In the genomic region with DNA sequence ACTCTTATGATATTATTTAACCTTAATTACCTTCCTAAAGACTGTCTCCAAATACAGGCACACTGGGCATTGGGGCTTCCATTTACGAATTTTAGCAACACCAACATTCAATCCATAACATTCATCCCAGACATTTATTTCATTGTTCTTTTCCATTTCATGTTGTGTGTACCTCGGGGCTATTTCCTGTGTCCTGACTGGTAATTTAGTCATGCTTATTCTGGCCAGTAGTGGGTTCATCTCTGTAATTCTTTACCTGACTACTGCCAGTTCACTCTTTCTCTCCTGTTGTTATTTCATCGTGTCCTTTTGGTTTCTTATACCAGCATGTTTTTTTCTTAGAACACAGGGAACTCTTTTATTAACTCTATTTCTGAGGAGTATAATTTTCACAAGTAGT, we compare ENCODE assay signal across 17 cellular contexts.
DNase-seq lines count a peak whose midpoint lies in the region; TF ChIP-seq lines count a peak whose summit lies in the region.
"Had no signal": no experiment of that assay in that cellular context is flagged by ENCODE, and none has a peak within 500 bp of the region (broad histone marks: within the 10 kb centered on the region; RNA-seq: fewer than 3 reads in every experiment).

No MANE protein-coding gene starts in this region.

- H3K27ac ChIP-seq in mammary epithelial cell (ENCODE audit: insufficient read depth, low read depth, low read length): peak overlapping the region; percentile 15
- H3K27ac ChIP-seq: BLaER1, C4-2B had no signal

- intact Hi-C loops in mammary epithelial cell (cut with micrococcal nuclease): no loop called here
- intact Hi-C loops in activated naive CD4-positive, alpha-beta T cell treated with anti-CD3 and anti-CD28 coated beads for 36 hours (cut with micrococcal nuclease): no loop called here

- peak overlapping the region in 1 of 3 experiments; percentile 33 for H3K4me3 ChIP-seq in mammary epithelial cell (replicated peaks in 1 of 3; ENCODE audit: insufficient read depth in 1 of 3, low read depth in 2 of 3, low read length in 3 of 3)
- H3K4me3 ChIP-seq in epithelial cell of proximal tubule (ENCODE audit: low read depth, low read length): no peak overlapping the region
- H3K4me3 ChIP-seq: BLaER1 had no signal

- H3K27ac Mint-ChIP-seq in activated naive CD4-positive, alpha-beta T cell treated with anti-CD3 and anti-CD28 coated beads for 36 hours: no peak overlapping the region
- H3K27ac Mint-ChIP-seq: B cell; CD4-positive, CD25-positive, alpha-beta regulatory T cell; CD8-positive, alpha-beta T cell had no signal

- no peak overlapping the region for H3K9ac ChIP-seq in mammary epithelial cell (ENCODE audit: insufficient read depth, low read length)
- H3K9ac ChIP-seq: BLaER1 had no signal

- in situ Hi-C loops in mammary epithelial cell (cut with MboI; ENCODE audit: low sequenced_read_pairs in 2 of 2): no loop called here

- no peaks in the 10 kb centered on the region for H3K9me3 ChIP-seq in mammary epithelial cell (replicated peaks; ENCODE audit: insufficient read depth, low read length)
- H3K9me3 ChIP-seq: BLaER1, Caco-2 had no signal

- H3K4me1 ChIP-seq in mammary epithelial cell (ENCODE audit: insufficient read depth, low read length): peaks cover 16% of the 10 kb centered on the region
- H3K4me1 ChIP-seq: BLaER1, Caco-2 had no signal

- H3K4me1 Mint-ChIP-seq in activated naive CD4-positive, alpha-beta T cell treated with anti-CD3 and anti-CD28 coated beads for 36 hours (ENCODE audit: low read depth): no peaks in the 10 kb centered on the region
- H3K4me1 Mint-ChIP-seq: B cell; CD4-positive, CD25-positive, alpha-beta regulatory T cell had no signal

- peak overlapping the region; percentile 59 for H2AFZ ChIP-seq in mammary epithelial cell (ENCODE audit: low read depth, low read length)

- peak overlapping the region; percentile 70 for H3K4me2 ChIP-seq in mammary epithelial cell (ENCODE audit: insufficient read depth, low read depth, low read length)
- H3K4me2 ChIP-seq: BLaER1 had no signal

- H3K9me3 Mint-ChIP-seq in activated naive CD4-positive, alpha-beta T cell treated with anti-CD3 and anti-CD28 coated beads for 36 hours: no peaks in the 10 kb centered on the region

- BruUV-seq in mammary epithelial cell (replicated peaks; lab: Mats Ljungman, UMichigan): no TSS peak

- WGBS in mammary epithelial cell (ENCODE audit: low coverage, missing lambda C conversion rate): 0% methylated on average over 3 of the region's 3 CpGs

- H3K79me2 ChIP-seq in mammary epithelial cell (ENCODE audit: insufficient read depth, low read length): no peaks in the 10 kb centered on the region

- H3K27me3 ChIP-seq in mammary epithelial cell (ENCODE audit: insufficient read depth, low read length): no peaks in the 10 kb centered on the region
- H3K27me3 ChIP-seq: BLaER1 had no signal

- no peaks in the 10 kb centered on the region for H4K20me1 ChIP-seq in mammary epithelial cell (ENCODE audit: insufficient read depth, low read length)
- H4K20me1 ChIP-seq: BLaER1 had no signal

- H3K36me3 Mint-ChIP-seq in activated naive CD4-positive, alpha-beta T cell treated with anti-CD3 and anti-CD28 coated beads for 36 hours (ENCODE audit: low read depth): no peaks in the 10 kb centered on the region
- H3K36me3 Mint-ChIP-seq: CD4-positive, CD25-positive, alpha-beta regulatory T cell; CD8-positive, alpha-beta T cell had no signal

- no peak overlapping the region for H3K4me3 Mint-ChIP-seq in activated naive CD4-positive, alpha-beta T cell treated with anti-CD3 and anti-CD28 coated beads for 36 hours
- H3K4me3 Mint-ChIP-seq: B cell; CD4-positive, CD25-positive, alpha-beta regulatory T cell; CD8-positive, alpha-beta T cell had no signal

- no peaks in the 10 kb centered on the region for H3K36me3 ChIP-seq in mammary epithelial cell (ENCODE audit: insufficient read depth, low read length)
- H3K36me3 ChIP-seq: BLaER1 had no signal

- peak in 1 of 2 donors; percentile 18 for TF ChIP-seq CTCF in mammary epithelial cell (conservative IDR thresholded peaks at IDR 0.05 in 1 of 2, IDR thresholded peaks at IDR 0.05 in 1 of 2; ENCODE audit: extremely low read depth in 1 of 2, insufficient read depth in 1 of 2, low read depth in 1 of 2, low read length in 2 of 2)
- TF ChIP-seq CTCF in epithelial cell of proximal tubule (conservative IDR thresholded peaks at IDR 0.05; ENCODE audit: low read depth, low read length): peak; percentile 16

- dilution Hi-C loops in mammary epithelial cell (cut with HindIII; ENCODE audit: low sequenced_read_pairs): no loop called here

- H3K27me3 Mint-ChIP-seq in activated naive CD4-positive, alpha-beta T cell treated with anti-CD3 and anti-CD28 coated beads for 36 hours (ENCODE audit: low read depth): no peaks in the 10 kb centered on the region
- H3K27me3 Mint-ChIP-seq: B cell; CD4-positive, CD25-positive, alpha-beta regulatory T cell had no signal

- DNase-seq in NCI-H226 (peak; percentile 24), mammary epithelial cell (peak; percentile 60), epithelial cell of proximal tubule (ENCODE audit: low read depth) (no peak), kidney tubule cell (ENCODE audit: low spot score) (peak; percentile 3), AG20443 (ENCODE audit: low spot score) (no peak)
- no peak for DNase-seq in activated naive CD4-positive, alpha-beta T cell treated with Interleukin-2 at 50 U/mL for 16 hours
- DNase-seq in activated naive CD4-positive, alpha-beta T cell treated with anti-CD3 and anti-CD28 coated beads for 36 hours: no peak
- DNase-seq: Caco-2; CD4-positive, CD25-positive, alpha-beta regulatory T cell; CD8-positive, alpha-beta T cell; DMS153; DND-41; H7; HCEC 1CT had no signal

- CTCF ChIA-PET in mammary epithelial cell (lab: Charles Lee; ENCODE audit: low non-redundant PET): no interaction called here
- CTCF ChIA-PET in activated naive CD4-positive, alpha-beta T cell treated with anti-CD3 and anti-CD28 coated beads for 36 hours (lab: Charles Lee): no interaction called here

Comparison
In these comparisons a context has a peak if more than half of its experiments do, and no peak if none do; other contexts are left out.
1. DNase-seq: peak in NCI-H226 (single experiment), mammary epithelial cell (single experiment) and kidney tubule cell (single experiment); none in epithelial cell of proximal tubule (single experiment), activated naive CD4-positive, alpha-beta T cell treated with Interleukin-2 at 50 U/mL for 16 hours (single experiment), AG20443 (single experiment) and activated naive CD4-positive, alpha-beta T cell treated with anti-CD3 and anti-CD28 coated beads for 36 hours (single experiment).